ENCODE assay signal across 21 cellular contexts in genomic region chr7:152351168-152351567, GRCh38.
"Had no signal": no experiment of that assay in that cellular context is flagged by ENCODE, and none has a peak within 500 bp of the region (broad histone marks: within the 10 kb centered on the region; RNA-seq: fewer than 3 reads in every experiment).

No MANE protein-coding gene starts in this region.

- H3K4me3 ChIP-seq: dorsolateral prefrontal cortex, tibial nerve had no signal

- H3K27me3 ChIP-seq: dorsolateral prefrontal cortex, foreskin keratinocyte, tibial nerve had no signal

- H3K27ac ChIP-seq: dorsolateral prefrontal cortex, foreskin keratinocyte, tibial nerve, VCaP had no signal

- H3K4me1 ChIP-seq: foreskin keratinocyte had no signal

- DNase-seq: activated CD4-positive, alpha-beta T cell treated with anti-CD3 and anti-CD28 coated beads for 1 hour; activated CD8-positive, alpha-beta memory T cell treated with anti-CD3 and anti-CD28 coated beads, Interleukin-2, amount 50 U/mL, for 4 hours; activated CD8-positive, alpha-beta T cell treated with anti-CD3 and anti-CD28 coated beads, Interleukin-2, amount 10 ng/mL, durations not matched to agents 7 days and 5 days; activated gamma-delta T cell; activated T-cell treated with anti-CD3 and anti-CD28 coated beads, Interleukin-2, amount 50 U/mL, for 48 hours; amniotic stem cell; dorsolateral prefrontal cortex; foreskin keratinocyte; glutamatergic neuron; kidney glomerular epithelial cell; left ventricle myocardium superior; natural killer cell; posterior cingulate gyrus; retina; stimulated activated CD4-positive, alpha-beta T cell treated with anti-CD3 and anti-CD28 coated beads, Interleukin-4, amount 100 ng/mL, for 1 hour; stimulated activated naive B cell treated with anti-CD40 and anti-IgM and Interleukin-4, amounts not matched to agents 10 μg/mL and 1 μg/mL and 100 μg/mL, for 72 hours; T-helper 1 cell; T1000 had no signal

- ATAC-seq: activated CD8-positive, alpha-beta T cell treated with anti-CD3 and anti-CD28 coated beads, Interleukin-2, amount 10 ng/mL, durations not matched to agents 7 days and 5 days; activated naive CD4-positive, alpha-beta T cell treated with anti-CD3 and anti-CD28 coated beads, Interleukin-2, amount 50 U/mL, for 72 hours; foreskin keratinocyte; left ventricle myocardium superior; natural killer cell; stimulated activated naive B cell treated with anti-CD40 and anti-IgM and Interleukin-4, amounts not matched to agents 10 μg/mL and 1 μg/mL and 100 μg/mL, for 72 hours had no signal
